ENCODE assay signal across 8 cellular contexts in the genomic region with DNA sequence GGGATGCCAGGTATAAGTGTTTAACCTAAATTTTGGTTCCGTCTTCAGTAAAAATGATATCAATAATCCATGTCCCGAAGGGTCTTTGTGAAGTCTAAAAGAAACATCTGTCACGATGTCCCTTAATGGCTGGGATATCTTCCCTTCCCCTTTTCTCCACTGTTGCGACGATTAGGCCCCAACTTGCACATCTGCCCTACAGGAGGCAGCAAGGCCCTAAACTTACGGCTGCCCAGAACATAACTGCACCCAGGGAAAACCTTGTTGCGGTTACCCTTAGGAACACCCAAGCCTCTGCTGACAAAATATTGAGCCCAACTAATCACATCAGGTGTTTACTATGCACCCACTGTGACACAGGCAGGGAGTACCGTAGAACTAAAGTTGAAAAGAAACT. TPM values are rescaled to one million over a fixed set of nuclear protein-coding genes. Genes with fewer than 3 reads are reported as not detected.
A peak's percentile ranks its signal among the peaks of the same experiment; 100 is the strongest.
DNase-seq lines count a peak whose midpoint lies in the region; ATAC-seq, FAIRE-seq and TF ChIP-seq lines count a peak whose summit lies in the region.

No MANE protein-coding gene starts in this region.

- no TSS peak for BruUV-seq in K562 (replicated peaks; lab: Mats Ljungman, UMichigan)

- POLR2A ChIA-PET in RWPE1 (lab: Yijun Ruan, JAX; ENCODE audit: low non-redundant PET) = no interaction called here
- POLR2A ChIA-PET in K562 (lab: Yijun Ruan, JAX) = no interaction called here

- TF ChIP-seq EP300 in K562 (IDR thresholded peaks at IDR 0.05; ENCODE audit: low read length) = no peak

- peak; percentile 52 to 61 for TF ChIP-seq RAD21 in K562 (CRISPR knock-in tag; conservative IDR thresholded peaks at IDR 0.05 in 1 of 2, IDR thresholded peaks at IDR 0.05 in 1 of 2)

- no peaks in the 10 kb centered on the region for H4K20me1 ChIP-seq in K562 (replicated peaks; ENCODE audit: control insufficient read depth, insufficient read depth, low read length)

- intact Hi-C loops in K562 (cut with micrococcal nuclease) (loop anchor here (1.0 to 5.0 kb wide), 4 partner anchors 34 to 159 kb away; no protein-coding TSS in a partner anchor), left lung (cut with DNase I) (no loop called here), testis (cut with DNase I; ENCODE audit: low total_unique reads) (no loop called here)

- H3K4me1 ChIP-seq in K562 (replicated peaks in 1 of 2; ENCODE audit: control insufficient read depth in 2 of 2, insufficient read depth in 2 of 2, low read length in 2 of 2) (peaks cover 15 to 16% of the 10 kb centered on the region in 2 experiments), left lung (peaks cover 2 to 47% of the 10 kb centered on the region in 2 donors), testis (peaks cover 15% of the 10 kb centered on the region)

- no peaks in the 10 kb centered on the region for H3K9me3 Mint-ChIP-seq in IgD-negative memory B cell

- DNase-seq in DMS153 treated with DMSO at 0.1 percent for 48 hours (lab: John Stamatoyannopoulos, UW; ENCODE audit: unreplicated experiment) (peak; percentile 33), RWPE1 (ENCODE audit: low spot score) (no peak), K562 (ENCODE audit: extremely low read depth in 1 of 4, low spot score in 3 of 4) (peak; percentile 14 to 66 (median 22)), left lung (peak in 1 of 2 donors; percentile 50), testis (no peak), middle frontal gyrus (ENCODE audit: extremely low spot score, low spot score) (no peak), NCI-H226 (no peak)

- TF ChIP-seq POLR2A in K562 (conservative IDR thresholded peaks at IDR 0.05) (no peak), testis (IDR thresholded peaks at IDR 0.05) (no peak)

- H3K79me2 ChIP-seq in K562 (ENCODE audit: control insufficient read depth, insufficient read depth, low read length) = peaks cover 34% of the 10 kb centered on the region

- TF ChIP-seq CTCF in RWPE1 (conservative IDR thresholded peaks at IDR 0.05; ENCODE audit: low read depth) (peak; percentile 20; the same call in 1 of the 2 replicates), K562 (IDR thresholded peaks at IDR 0.05 in 2 of 3, conservative IDR thresholded peaks at IDR 0.05 in 1 of 3; ENCODE audit: insufficient read depth in 2 of 3, low read depth in 1 of 3, low read length in 3 of 3) (peak; percentile 27 to 52 (median 43); a peak in 4 of 6 replicates), left lung (IDR thresholded peaks at IDR 0.05) (no peak), testis (IDR thresholded peaks at IDR 0.05) (no peak)

- H3K9me3 ChIP-seq in K562 (replicated peaks; ENCODE audit: control insufficient read depth, insufficient read depth, low read depth, low read length) (no peaks in the 10 kb centered on the region), left lung (no peaks in the 10 kb centered on the region), testis (no peaks in the 10 kb centered on the region)

- CTCF ChIA-PET in RWPE1 (lab: Yijun Ruan, JAX) = no interaction called here
- CTCF ChIA-PET in K562 (lab: Yijun Ruan, JAX; ENCODE audit: low intra/inter-chr PET ratio) = interaction anchor here (0.7 to 2.2 kb wide), 3 partner anchors 66 to 92 kb away, joined by 3 to 7 read pairs (median 4); no protein-coding TSS in a partner anchor

- H3K27ac ChIP-seq in RWPE1 = peak overlapping the region; percentile 98
- peak overlapping the region; percentile 91 for H3K27ac ChIP-seq in K562 (ENCODE audit: extremely low read depth, low read depth, low read length)
- H3K27ac ChIP-seq in left lung = peak overlapping the region; percentile 98 to 99
- H3K27ac ChIP-seq in testis = peak overlapping the region; percentile 97

- peak overlapping the region; percentile 76 to 93 for H3K9ac ChIP-seq in K562 (ENCODE audit: insufficient read depth in 1 of 2, low read depth in 2 of 2, low read length in 2 of 2)

- WGBS in K562 (ENCODE audit: insufficient coverage, low coverage, missing lambda C conversion rate) = 2% methylated on average over 8 of the region's 8 CpGs
- 42 to 47% methylated on average over 8 of the region's 8 CpGs for WGBS in testis, 2 donors

- H3K4me3 ChIP-seq in K562 = peak overlapping the region; percentile 92
- H3K4me3 ChIP-seq in left lung = peak overlapping the region; percentile 65 to 84
- H3K4me3 ChIP-seq in testis = peak overlapping the region; percentile 90 to 95

- H3K9me1 ChIP-seq in K562 (ENCODE audit: control insufficient read depth, insufficient read depth, low read length) = no peaks in the 10 kb centered on the region

- in situ Hi-C loops in K562 (cut with MboI) = no loop called here

- H3K36me3 Mint-ChIP-seq in IgD-negative memory B cell = no peaks in the 10 kb centered on the region

- ATAC-seq in K562 (peak; percentile 34), left lung (peak; percentile 7)

- no peaks in the 10 kb centered on the region for H3K27me3 Mint-ChIP-seq in IgD-negative memory B cell

- peak overlapping the region; percentile 85 to 98 (median 90) for H3K4me3 Mint-ChIP-seq in IgD-negative memory B cell

- H3K27ac Mint-ChIP-seq in IgD-negative memory B cell = peak overlapping the region; percentile 90 to 98 (median 92)

- H3K4me1 Mint-ChIP-seq in IgD-negative memory B cell = peaks cover 23 to 35% (median 30%) of the 10 kb centered on the region in 3 donors

- no peaks in the 10 kb centered on the region for H3K27me3 ChIP-seq in K562 (ENCODE audit: control insufficient read depth in 2 of 2, insufficient read depth in 2 of 2, low read length in 2 of 2)
- H3K27me3 ChIP-seq in left lung = no peaks in the 10 kb centered on the region
- no peaks in the 10 kb centered on the region for H3K27me3 ChIP-seq in testis

- H3K36me3 ChIP-seq in K562 (ENCODE audit: control insufficient read depth, insufficient read depth, low read length) (no peaks in the 10 kb centered on the region; the same call in 2 of the 3 replicates), left lung (no peaks in the 10 kb centered on the region), testis (ENCODE audit: low read depth, missing control alignments) (no peaks in the 10 kb centered on the region)

- FAIRE-seq in K562 (lab: Jason Lieb, UNC) = peak; percentile 69

- peak overlapping the region; percentile 78 for H3K4me2 ChIP-seq in K562 (ENCODE audit: insufficient read depth, low read length)

- H2AFZ ChIP-seq in K562 (ENCODE audit: low read depth, low read length) = peak overlapping the region; percentile 91

TF ChIP-seq in K562, 482 proteins besides CTCF, POLR2A, EP300 and RAD21 (continues in another document):
- TF ChIP-seq ZFX (CRISPR knock-in tag; IDR thresholded peaks at IDR 0.05) = 0 out of 2 replicates have a peak, but pooled peaks have one; percentile 18
- peak; percentile 65; the same call in 1 of the 2 replicates for TF ChIP-seq ZBED1 (IDR thresholded peaks at IDR 0.05)
- TF ChIP-seq, protein P1, sequence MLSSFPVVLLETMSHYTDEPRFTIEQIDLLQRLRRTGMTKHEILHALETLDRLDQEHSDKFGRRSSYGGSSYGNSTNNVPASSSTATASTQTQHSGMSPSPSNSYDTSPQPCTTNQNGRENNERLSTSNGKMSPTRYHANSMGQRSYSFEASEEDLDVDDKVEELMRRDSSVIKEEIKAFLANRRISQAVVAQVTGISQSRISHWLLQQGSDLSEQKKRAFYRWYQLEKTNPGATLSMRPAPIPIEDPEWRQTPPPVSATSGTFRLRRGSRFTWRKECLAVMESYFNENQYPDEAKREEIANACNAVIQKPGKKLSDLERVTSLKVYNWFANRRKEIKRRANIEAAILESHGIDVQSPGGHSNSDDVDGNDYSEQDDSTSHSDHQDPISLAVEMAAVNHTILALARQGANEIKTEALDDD (IDR thresholded peaks at IDR 0.05) = 0 out of 2 replicates have a peak, but pooled peaks have one; percentile 15
- no peak for TF ChIP-seq TEAD4 (IDR thresholded peaks at IDR 0.05; ENCODE audit: low read length)
- no peak for TF ChIP-seq TEAD4 (CRISPR knock-in tag; IDR thresholded peaks at IDR 0.05; ENCODE audit: borderline replicate concordance)
- peak; percentile 27; the same call in 1 of the 2 replicates for TF ChIP-seq ZNF766 (CRISPR knock-in tag; conservative IDR thresholded peaks at IDR 0.05)
- no peak for TF ChIP-seq BRCA1 (IDR thresholded peaks at IDR 0.05)
- TF ChIP-seq BRCA1 (CRISPR knock-in tag; IDR thresholded peaks at IDR 0.05) = no peak
- TF ChIP-seq FOXJ2 (tag; IDR thresholded peaks at IDR 0.05) = 0 out of 2 replicates have a peak, but pooled peaks have one; percentile 17
- peak; percentile 12 for TF ChIP-seq KDM5B (IDR thresholded peaks at IDR 0.05; ENCODE audit: insufficient replicate concordance, low read depth, low read length)
- TF ChIP-seq ZKSCAN8 (CRISPR knock-in tag; IDR thresholded peaks at IDR 0.05) = no peak

RNA-seq across cellular contexts. Expression of gene SMAD2, which starts 1.2 kb away (rescaled TPM):
- polyA plus RNA-seq in IgD-negative memory B cell = 57.9 TPM
- 38.9 and 78.1 TPM in 2 replicates for total RNA-seq in K562 (2011; cell fraction: chromatin; rRNA removed; ENCODE audit: low replicate concordance)
- 12.2 and 14.9 TPM in 2 replicates for total RNA-seq in K562 (2011; cell fraction: nucleolus; rRNA removed)
- total RNA-seq in K562 (2011; cell fraction: nucleoplasm; rRNA removed) = 20.8 and 37.4 TPM in 2 replicates
- total RNA-seq in K562 (2014; rRNA removed) = 23.7 and 24.8 TPM in 2 replicates
- total RNA-seq in K562 (2014; rRNA removed; fragmentation: Illumina TruSeq; extraction: Trizol) = 49.4 and 52.6 TPM in 2 replicates
- 43.7 and 45.1 TPM in 2 replicates for total RNA-seq in K562 (2015; rRNA removed; fragmentation: Illumina TruSeq; extraction: Trizol)
- 45.1 and 49.6 TPM in 2 replicates for total RNA-seq in K562 (2021)
- 41.4 and 47.7 TPM in 2 replicates for polyA plus RNA-seq in K562 (2011; rRNA removed)
- polyA plus RNA-seq in K562 (2011; cell fraction: cytosol; rRNA removed) = 16.2 and 29.4 TPM in 2 replicates
- 33.2 and 68.9 TPM in 2 replicates for polyA plus RNA-seq in K562 (2011; cell fraction: nucleus; rRNA removed)
- 26.5 and 30.2 TPM in 2 replicates for polyA plus RNA-seq in K562 (2012)
- polyA plus RNA-seq in K562 (2014; fragmentation: Illumina TruSeq; extraction: Trizol) = 31.7 and 33.7 TPM in 2 replicates
- polyA plus RNA-seq in K562 (2014; fragmentation: Nextera tagmentation; extraction: Ambion mirVana) = 10 to 100 TPM in 1 of 2 experiments, 1 to 10 TPM in 1; 9.2 to 16.7 TPM
- 19.3 and 22.3 TPM in 2 replicates for polyA plus RNA-seq in K562 (2014; rRNA removed)
- 119 and 154 TPM in 2 replicates for polyA minus RNA-seq in K562 (2011; rRNA and poly(A)+ RNA removed)
- polyA minus RNA-seq in K562 (2011; cell fraction: cytosol; rRNA and poly(A)+ RNA removed) = 34.2 and 39.7 TPM in 2 replicates
- polyA minus RNA-seq in K562 (2011; cell fraction: nucleus; rRNA and poly(A)+ RNA removed) = 16.4 and 43.1 TPM in 2 replicates
- 100 to 1,000 TPM; 131 to 143 TPM for total RNA-seq in left lung
- total RNA-seq in testis = 100 to 1,000 TPM in 1 of 2 donors, 10 to 100 TPM in 1; 76.9 to 115 TPM
- polyA plus RNA-seq in testis (ENCODE audit: insufficient read depth, low read depth, low replicate concordance) = 109 TPM

Comparison
In these comparisons a context has a peak if more than half of its experiments do, and no peak if none do; other contexts are left out.
1. DNase-seq: peak in DMS153 treated with DMSO at 0.1 percent for 48 hours (single experiment) and K562 (4 of 4); none in RWPE1 (single experiment), testis (single experiment), middle frontal gyrus (single experiment) and NCI-H226 (single experiment).
2. CTCF ChIP-seq: peak in RWPE1 (single experiment) and K562 (3 of 3); none in left lung (0 of 2) and testis (0 of 3).
3. Peak in every context shown above with its lines, with median percentiles within 50 percentile points of each other: H3K27ac ChIP-seq and H3K4me3 ChIP-seq.